2 cellular contexts compared by ENCODE assay signal in genomic region chr7:79281406-79281805, GRCh38.
TF ChIP-seq lines count a peak whose summit lies in the region.

No MANE protein-coding gene starts in this region.

TF ChIP-seq in HepG2, 621 proteins besides CTCF, POLR2A, EP300 and RAD21:
- TF ChIP-seq MAFF (IDR thresholded peaks at IDR 0.05; ENCODE audit: low read depth, low read length) (peak; percentile 99), NFE2L2 (IDR thresholded peaks at IDR 0.05; ENCODE audit: low read length) (peak; percentile 92), MAFK (conservative IDR thresholded peaks at IDR 0.05 in 1 of 2, IDR thresholded peaks at IDR 0.05 in 1 of 2; ENCODE audit: low read length in 2 of 2) (peak; percentile 98 to 99), ZBTB21 (CRISPR knock-in tag; IDR thresholded peaks at IDR 0.05) (no peak)

TF ChIP-seq in SK-N-SH, 30 proteins besides CTCF, POLR2A, EP300 and RAD21:
- TF ChIP-seq PBX3 (IDR thresholded peaks at IDR 0.05) (no peak), USF1 (IDR thresholded peaks at IDR 0.05; ENCODE audit: borderline replicate concordance, low read depth) (no peak), SIN3A (IDR thresholded peaks at IDR 0.05; ENCODE audit: borderline replicate concordance, low read depth, low read length) (no peak), POLR2AphosphoS5 (IDR thresholded peaks at IDR 0.05; ENCODE audit: low read depth, low read length) (no peak), TCF12 (IDR thresholded peaks at IDR 0.05) (no peak), MAX (IDR thresholded peaks at IDR 0.05; ENCODE audit: low read depth) (no peak), YY1 (IDR thresholded peaks at IDR 0.05; ENCODE audit: low read depth) (0 out of 2 replicates have a peak, but pooled peaks have one; percentile 22), USF2 (IDR thresholded peaks at IDR 0.05; ENCODE audit: borderline replicate concordance, low read depth, low read length) (no peak)
